ENCODE assay signal across 8 cellular contexts in genomic region chr9:136400038-136400834, GRCh38. TPM values are rescaled to one million over a fixed set of nuclear protein-coding genes. Genes with fewer than 3 reads are reported as not detected.
DNase-seq lines count a peak whose midpoint lies in the region; ATAC-seq and TF ChIP-seq lines count a peak whose summit lies in the region.

Gene SNAPC4, minus strand, starts transcription at chr9:136400170. Its CDS starts 1,742 bp downstream, at chr9:136398428.

- H3K9me3 Mint-ChIP-seq in activated naive CD4-positive, alpha-beta T cell treated with anti-CD3 and anti-CD28 coated beads, Interleukin-2, amount 50 U/mL, for 72 hours = no peaks in the 10 kb centered on the region

- peak within 1 kb of the TSS; percentile 82 for H3K4me3 ChIP-seq in HAP-1
- H3K4me3 ChIP-seq in ovary = peak within 1 kb of the TSS; percentile 89
- H3K4me3 ChIP-seq in thyroid gland (replicated peaks in 1 of 3) = peak within 1 kb of the TSS; percentile 76 to 99 (median 98)

- ATAC-seq in activated naive CD4-positive, alpha-beta T cell treated with anti-CD3 and anti-CD28 coated beads, Interleukin-2, amount 50 U/mL, for 72 hours = peak; percentile 60 to 79
- peak; percentile 97 for ATAC-seq in Right ventricle myocardium superior (ENCODE audit: poor library complexity)

- WGBS in ovary, 3 donors = 3 to 17% (median 3%) methylated on average over 22 to 71 of the region's 71 CpGs
- 1 to 10% methylated on average over 15 to 17 of the region's 71 CpGs for whole genome bisulfite sequencing in thyroid gland, 2 donors

- H3K27me3 ChIP-seq in HAP-1 (ENCODE audit: low read depth) = no peaks in the 10 kb centered on the region
- H3K27me3 ChIP-seq in ovary = no peaks in the 10 kb centered on the region
- no peaks in the 10 kb centered on the region for H3K27me3 ChIP-seq in thyroid gland

- in situ Hi-C loops in HAP-1 (cut with MboI; ENCODE audit: low sequenced_read_pairs) = no loop called here

- TF ChIP-seq POLR2A in ovary (IDR thresholded peaks at IDR 0.05) = no peak
- peak in 1 of 2 donors; percentile 63 for TF ChIP-seq POLR2A in thyroid gland (IDR thresholded peaks at IDR 0.05)

- peak within 1 kb of the TSS; percentile 77 for H3K9ac ChIP-seq in ES-I3 (ENCODE audit: low read depth, low read length)

- TF ChIP-seq CTCF in ovary (IDR thresholded peaks at IDR 0.05) (peak; percentile 90 to 96 (median 92)), thyroid gland (IDR thresholded peaks at IDR 0.05) (peak; percentile 52 to 99 (median 92))

- DNase-seq in HAP-1 (ENCODE audit: low spot score in 2 of 2) (peak; percentile 80 to 91), MV-4-11 (lab: John Stamatoyannopoulos, UW) (peak; percentile 72), SKM-1 (lab: John Stamatoyannopoulos, UW; ENCODE audit: unreplicated experiment) (peak; percentile 83), Right ventricle myocardium superior (peak; percentile 94), ovary (peak; percentile 78 to 92 (median 86)), thyroid gland (peak; percentile 82 to 84)
- DNase-seq in activated naive CD4-positive, alpha-beta T cell treated with anti-CD3 and anti-CD28 coated beads, Interleukin-2, amount 50 U/mL, for 72 hours (ENCODE audit: low spot score in 2 of 2) = peak; percentile 90 to 94

- H3K9me3 ChIP-seq in ES-I3 (ENCODE audit: control insufficient read depth, insufficient read depth, low read length) = no peaks in the 10 kb centered on the region
- H3K9me3 ChIP-seq in HAP-1 = no peaks in the 10 kb centered on the region
- H3K9me3 ChIP-seq in ovary = no peaks in the 10 kb centered on the region
- no peaks in the 10 kb centered on the region for H3K9me3 ChIP-seq in thyroid gland

- intact Hi-C loops in Right ventricle myocardium superior (cut with DNase I) = no loop called here
- intact Hi-C loops in ovary (cut with DNase I) = loop anchor here in 2 of 4 donors (2.0 to 5.0 kb wide), 2 partner anchors 88 to 89 kb away; no protein-coding TSS in a partner anchor
- intact Hi-C loops in thyroid gland (cut with DNase I) = loop anchor here (5.0 kb wide), 1 partner anchor 37 kb away; the partner anchor contains the start of gene INPP5E

- peaks cover 23 to 28% of the 10 kb centered on the region in 2 donors for H3K36me3 Mint-ChIP-seq in activated naive CD4-positive, alpha-beta T cell treated with anti-CD3 and anti-CD28 coated beads, Interleukin-2, amount 50 U/mL, for 72 hours

- H3K27ac ChIP-seq in ovary = no peak within 1 kb of the TSS
- peak within 1 kb of the TSS in 2 of 3 donors; percentile 32 to 41 for H3K27ac ChIP-seq in thyroid gland

- peaks cover 21% of the 10 kb centered on the region for H3K36me3 ChIP-seq in ES-I3 (ENCODE audit: insufficient read depth, low read length)
- H3K36me3 ChIP-seq in HAP-1 (replicated peaks) = peaks cover 56% of the 10 kb centered on the region
- H3K36me3 ChIP-seq in ovary = no peaks in the 10 kb centered on the region
- peaks cover 8 to 24% of the 10 kb centered on the region in 2 donors for H3K36me3 ChIP-seq in thyroid gland

- H3K4me1 ChIP-seq in ES-I3 (ENCODE audit: insufficient read depth, low read length) = no peaks in the 10 kb centered on the region
- H3K4me1 ChIP-seq in HAP-1 = peaks cover 9% of the 10 kb centered on the region; the same call in 1 of the 2 replicates
- H3K4me1 ChIP-seq in ovary (ENCODE audit: insufficient read depth) = peaks cover 13% of the 10 kb centered on the region
- H3K4me1 ChIP-seq in thyroid gland = peaks cover 16 to 17% of the 10 kb centered on the region in 2 donors

- peak within 1 kb of the TSS; percentile 88 to 93 for H3K27ac Mint-ChIP-seq in activated naive CD4-positive, alpha-beta T cell treated with anti-CD3 and anti-CD28 coated beads, Interleukin-2, amount 50 U/mL, for 72 hours

- no peak for TF ChIP-seq EP300 in ovary (IDR thresholded peaks at IDR 0.05)

RNA-seq across cellular contexts. Expression of gene SNAPC4, which starts in this region (rescaled TPM):
- 10 to 100 TPM; 12.5 to 16.7 TPM for total RNA-seq in activated naive CD4-positive, alpha-beta T cell treated with anti-CD3 and anti-CD28 coated beads, Interleukin-2, amount 50 U/mL, for 72 hours
- total RNA-seq in Right ventricle myocardium superior = 3.3 TPM
- total RNA-seq in ovary = 1 to 10 TPM; 5.4 to 9.6 (median 8.9) TPM
- polyA plus RNA-seq in ovary = 1 to 10 TPM; 3.7 to 7.3 TPM
- 1 to 10 TPM; 7.0 to 8.0 (median 7.5) TPM for total RNA-seq in thyroid gland

Comparison
In these comparisons a context has a peak if more than half of its experiments do, and no peak if none do; other contexts are left out.
1. H3K27ac ChIP-seq: peak in thyroid gland (2 of 3); none in ovary (0 of 2).
2. Peak in every context shown above with its lines, with median percentiles within 50 percentile points of each other: DNase-seq and H3K4me3 ChIP-seq.